ENCODE assay signal across 8 cellular contexts in genomic region chr5:122774519-122774860, GRCh38. TPM values are rescaled to one million over a fixed set of nuclear protein-coding genes. Genes with fewer than 3 reads are reported as not detected.
A peak's percentile ranks its signal among the peaks of the same experiment; 100 is the strongest.
DNase-seq lines count a peak whose midpoint lies in the region; ATAC-seq and TF ChIP-seq lines count a peak whose summit lies in the region.

No MANE protein-coding gene starts in this region.

- peak overlapping the region; percentile 86 to 93 (median 88) for H3K27ac ChIP-seq in Peyer's patch

- H3K36me3 Mint-ChIP-seq in progenitor cell of endocrine pancreas (ENCODE audit: insufficient read depth): peaks cover 1% of the 10 kb centered on the region

- TF ChIP-seq CTCF in Peyer's patch (IDR thresholded peaks at IDR 0.05) (no peak), fibroblast of mammary gland (conservative IDR thresholded peaks at IDR 0.05; ENCODE audit: control insufficient read depth, insufficient read depth, low read depth, low read length) (no peak), progenitor cell of endocrine pancreas (IDR thresholded peaks at IDR 0.05; ENCODE audit: unreplicated experiment) (no peak)

- H3K9me3 Mint-ChIP-seq in progenitor cell of endocrine pancreas (ENCODE audit: low read depth): peaks cover 2% of the 10 kb centered on the region

- DNase-seq in Peyer's patch (no peak), fibroblast of mammary gland (ENCODE audit: low read depth) (no peak), progenitor cell of endocrine pancreas (ENCODE audit: low spot score, unreplicated experiment) (no peak), foreskin melanocyte (no peak), RKO (ENCODE audit: low spot score) (no peak)
- no peak for DNase-seq in NK-92 treated with Interleukin-12 subunit alpha and Interleukin-12 subunit beta, amount 100 ng/mL, for 24 hours (lab: John Stamatoyannopoulos, UW)

- peak; percentile 16 for ATAC-seq in GM18520 (IDR thresholded peaks at IDR 0.05; ENCODE audit: unreplicated experiment)
- ATAC-seq in HG02610 (IDR thresholded peaks at IDR 0.05; ENCODE audit: unreplicated experiment): peak; percentile 20

- H3K4me1 ChIP-seq in Peyer's patch: peaks cover 0 to 19% (median 7%) of the 10 kb centered on the region in 4 donors

- no peaks in the 10 kb centered on the region for H3K9me3 ChIP-seq in Peyer's patch

- no peaks in the 10 kb centered on the region for H3K27me3 Mint-ChIP-seq in progenitor cell of endocrine pancreas

- peak overlapping the region; percentile 91 for H3K27ac Mint-ChIP-seq in progenitor cell of endocrine pancreas

- H3K4me1 Mint-ChIP-seq in progenitor cell of endocrine pancreas (ENCODE audit: low read depth): peaks cover 17% of the 10 kb centered on the region

- H3K4me3 ChIP-seq in Peyer's patch: peak overlapping the region; percentile 75 to 94 (median 83)
- H3K4me3 ChIP-seq in fibroblast of mammary gland (ENCODE audit: control insufficient read depth, low read depth, low read length): peak overlapping the region; percentile 61

- H3K4me3 Mint-ChIP-seq in progenitor cell of endocrine pancreas (ENCODE audit: low read depth): peak overlapping the region; percentile 96

- no peaks in the 10 kb centered on the region for H3K27me3 ChIP-seq in Peyer's patch

- TF ChIP-seq POLR2A in Peyer's patch (IDR thresholded peaks at IDR 0.05): no peak

- no peaks in the 10 kb centered on the region for H3K36me3 ChIP-seq in Peyer's patch

RNA-seq across cellular contexts. Expression of gene SNX2, which starts 0.4 kb away (rescaled TPM):
- total RNA-seq in Peyer's patch: 10 to 100 TPM; 46.1 to 97.4 (median 52.8) TPM
- total RNA-seq in progenitor cell of endocrine pancreas: 54.0 and 57.0 TPM in 2 replicates
